In genomic region chr19:6531163-6531955, GRCh38 we compare ENCODE assay signal across 8 cellular contexts. TPM values are rescaled to one million over a fixed set of nuclear protein-coding genes. Genes with fewer than 3 reads are reported as not detected.
DNase-seq lines count a peak whose midpoint lies in the region; ATAC-seq and TF ChIP-seq lines count a peak whose summit lies in the region.

No MANE protein-coding gene starts in this region.

- H3K4me3 ChIP-seq in body of pancreas (peak overlapping the region in 1 of 2 donors; percentile 12), mesodermal cell (ENCODE audit: extremely low read depth, insufficient read depth, low read length, poor library complexity, severe bottlenecking) (peak overlapping the region; percentile 54)

- no peaks in the 10 kb centered on the region for H3K9me3 ChIP-seq in body of pancreas
- H3K9me3 ChIP-seq in mesodermal cell (ENCODE audit: control insufficient read depth, low read length) = peaks cover 4% of the 10 kb centered on the region

- peaks cover 19% of the 10 kb centered on the region for H3K4me1 ChIP-seq in body of pancreas
- H3K4me1 ChIP-seq in mesodermal cell (ENCODE audit: control insufficient read depth, insufficient read depth, low read length, poor library complexity, severe bottlenecking) = peaks cover 12% of the 10 kb centered on the region

- TF ChIP-seq POLR2A in body of pancreas (IDR thresholded peaks at IDR 0.05) = no peak

- TF ChIP-seq CTCF in body of pancreas (IDR thresholded peaks at IDR 0.05) (no peak), GM10248 (IDR thresholded peaks at IDR 0.05; ENCODE audit: control extremely low read depth, extremely low read depth, low read depth, missing control alignments) (no peak)

- H3K36me3 ChIP-seq in body of pancreas (replicated peaks in 1 of 2; ENCODE audit: insufficient read depth in 1 of 2, low read depth in 2 of 2) (no peaks in the 10 kb centered on the region), mesodermal cell (ENCODE audit: control insufficient read depth, insufficient read depth, low read length) (peaks cover 14% of the 10 kb centered on the region)

- POLR2A ChIA-PET in GM10248 (lab: Yijun Ruan, JAX) = interaction anchor here (0.6 to 3.3 kb wide), 29 partner anchors 9 to 652 kb away, joined by 3 to 50 read pairs (median 5); partner anchors contain the start of genes ALKBH7, GPR108, TNFSF14 and VAV1

- DNase-seq in stimulated activated CD4-positive, alpha-beta T cell treated with anti-CD3 and anti-CD28 coated beads, Interleukin-15, amount 100 ng/mL, for 24 hours = peak; percentile 29
- no peak for DNase-seq in stimulated activated CD4-positive, alpha-beta T cell treated with anti-CD3 and anti-CD28 coated beads, Interleukin-2, amount 100 ng/mL, for 48 hours
- DNase-seq in body of pancreas (no peak), GM10248 (ENCODE audit: extremely low spot score) (no peak), NCI-H82 treated with DMSO at 0.1 percent for 48 hours (lab: John Stamatoyannopoulos, UW; ENCODE audit: unreplicated experiment) (no peak)
- DNase-seq in activated CD4-positive, alpha-beta T cell treated with anti-CD3 and anti-CD28 coated beads, Interleukin-2, amount 50 U/mL, for 1 hour = no peak
- DNase-seq in stimulated activated CD4-positive, alpha-beta T cell treated with anti-CD3 and anti-CD28 coated beads, Interleukin-1b, Interleukin-23, amount 100 ng/mL, for 48 hours = no peak

- H3K27me3 ChIP-seq in body of pancreas = peaks cover 0 to 15% of the 10 kb centered on the region in 2 donors

- no peak overlapping the region for H3K27ac ChIP-seq in body of pancreas
- H3K27ac ChIP-seq in mesodermal cell (ENCODE audit: low read depth, low read length, severe bottlenecking) = no peak overlapping the region

- CTCF ChIA-PET in GM10248 (lab: Yijun Ruan, JAX) = interaction anchor here (1.0 kb wide), 1 partner anchor 13 kb away, joined by 5 read pairs; no protein-coding TSS in a partner anchor

- intact Hi-C loops in body of pancreas (cut with DNase I) = no loop called here

- peak; percentile 61 for ATAC-seq in body of pancreas

- WGBS in body of pancreas, 2 donors = 10 to 30% methylated on average over 12 to 55 of the region's 57 CpGs
- WGBS in mesodermal cell (ENCODE audit: insufficient coverage in 2 of 2), 2 experiments = 10 to 19% methylated on average over 41 to 45 of the region's 57 CpGs

RNA-seq across cellular contexts. Expression of gene TNFSF9, which starts 0.5 kb away (rescaled TPM):
- 1 to 10 TPM in 1 of 2 donors, not detected in 1; 2.6 TPM for total RNA-seq in body of pancreas
- 5.6 TPM for polyA plus RNA-seq in mesodermal cell (2013, experiment 1 of 2)
- polyA plus RNA-seq in mesodermal cell (2013, experiment 2 of 2) = 5.1 TPM

RNA-seq across cellular contexts. Expression of gene TUBB4A, which starts 29.2 kb away (rescaled TPM):
- total RNA-seq in body of pancreas = 1 to 10 TPM; 3.0 to 3.4 TPM
- 1.7 TPM for polyA plus RNA-seq in mesodermal cell (2013, experiment 1 of 2)
- polyA plus RNA-seq in mesodermal cell (2013, experiment 2 of 2) = 1.3 TPM

RNA-seq across cellular contexts. Expression of gene DENND1C, which starts 49.8 kb away (rescaled TPM):
- 1 to 10 TPM; 1.0 to 1.3 TPM for total RNA-seq in body of pancreas
- 0.52 TPM for polyA plus RNA-seq in mesodermal cell (2013, experiment 1 of 2)
- polyA plus RNA-seq in mesodermal cell (2013, experiment 2 of 2) = 0.10 TPM

RNA-seq across cellular contexts. Expression of gene CD70, which starts 59.6 kb away (rescaled TPM):
- total RNA-seq in body of pancreas = not detected
- polyA plus RNA-seq in mesodermal cell (2013, experiment 1 of 2) = not detected
- polyA plus RNA-seq in mesodermal cell (2013, experiment 2 of 2) = not detected
